24 cellular contexts compared by ENCODE assay signal in the genomic region with DNA sequence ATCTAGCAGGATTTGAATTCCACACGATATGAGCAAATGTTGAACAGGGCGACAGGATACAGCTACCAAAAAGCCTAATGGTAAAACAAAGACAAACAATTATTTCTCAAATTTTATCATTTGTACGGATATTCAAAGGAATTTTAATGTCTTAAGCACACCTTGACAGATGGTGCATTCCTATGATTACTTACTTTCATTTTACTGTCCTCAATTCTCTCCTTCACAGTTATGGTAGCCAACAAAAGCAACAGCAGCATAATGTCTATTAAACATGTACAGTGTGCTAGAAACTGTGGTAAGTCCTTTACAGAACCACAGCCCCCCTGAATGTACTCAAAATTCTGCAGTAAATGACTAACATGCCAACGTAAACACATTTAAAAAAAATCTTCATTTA.
A peak's percentile ranks its signal among the peaks of the same experiment; 100 is the strongest.
DNase-seq lines count a peak whose midpoint lies in the region; ATAC-seq and TF ChIP-seq lines count a peak whose summit lies in the region.
"Had no signal": no experiment of that assay in that cellular context is flagged by ENCODE, and none has a peak within 500 bp of the region (broad histone marks: within the 10 kb centered on the region; RNA-seq: fewer than 3 reads in every experiment).

No MANE protein-coding gene starts in this region.

- H3F3A ChIP-seq in PC-3 (ENCODE audit: low read length, unreplicated experiment): peaks cover 12% of the 10 kb centered on the region

- H3K79me2 ChIP-seq in PC-3 (ENCODE audit: low read length) (no peaks in the 10 kb centered on the region), osteoblast (ENCODE audit: insufficient read depth, low read length) (no peaks in the 10 kb centered on the region)

- no peaks in the 10 kb centered on the region for H3K9me3 Mint-ChIP-seq in CD8-positive, alpha-beta memory T cell
- H3K9me3 Mint-ChIP-seq: CD4-positive, CD25-positive, alpha-beta regulatory T cell had no signal

- TF ChIP-seq CTCF in PC-3 (conservative IDR thresholded peaks at IDR 0.05; ENCODE audit: low read depth, low read length) (no peak), brain microvascular endothelial cell (IDR thresholded peaks at IDR 0.05; ENCODE audit: low read depth, low read length, missing control alignments) (no peak), osteoblast (IDR thresholded peaks at IDR 0.05; ENCODE audit: extremely low read depth, low read depth, low read length) (no peak)

- POLR2A ChIA-PET in CD8-positive, alpha-beta memory T cell (lab: Charles Lee): no interaction called here
- POLR2A ChIA-PET in PC-3 (lab: Charles Lee; ENCODE audit: unreplicated experiment): no interaction called here

- no peaks in the 10 kb centered on the region for H3K27me3 Mint-ChIP-seq in CD8-positive, alpha-beta memory T cell
- H3K27me3 Mint-ChIP-seq: CD4-positive, CD25-positive, alpha-beta regulatory T cell had no signal

- H3K4me3 Mint-ChIP-seq in CD8-positive, alpha-beta memory T cell: no peak overlapping the region
- H3K4me3 Mint-ChIP-seq: CD4-positive, CD25-positive, alpha-beta regulatory T cell had no signal

- DNase-seq in CD8-positive, alpha-beta memory T cell: no peak
- DNase-seq in PC-3 (no peak), brain microvascular endothelial cell (no peak), osteoblast (ENCODE audit: insufficient read length, low spot score, missing footprints) (no peak), HuH-7 (ENCODE audit: low spot score) (no peak), ureter (ENCODE audit: low spot score) (no peak), globus pallidus (ENCODE audit: low spot score) (no peak)
- DNase-seq: CD4-positive, CD25-positive, alpha-beta regulatory T cell; DMS53; GM23248; H7; NCI-H1048; NCI-H1417 treated with DMSO at 0.1 percent for 48 hours; NCI-H187; NCI-H2081 treated with DMSO at 0.1 percent for 48 hours; NCI-H2171; NCI-H345; NCI-H510A treated with DMSO at 0.1 percent for 48 hours; NCI-H748 treated with DMSO at 0.1 percent for 48 hours; T-helper 1 cell had no signal

- no peak overlapping the region for H3K27ac Mint-ChIP-seq in CD8-positive, alpha-beta memory T cell

- H3K36me3 Mint-ChIP-seq in CD8-positive, alpha-beta memory T cell: peaks cover 4 to 10% (median 5%) of the 10 kb centered on the region in 3 donors

- no peaks in the 10 kb centered on the region for H3K27me3 ChIP-seq in CD8-positive, alpha-beta memory T cell (ENCODE audit: insufficient read depth, low read length, poor library complexity, severe bottlenecking)
- no peaks in the 10 kb centered on the region for H3K27me3 ChIP-seq in PC-3 (ENCODE audit: low read length)
- no peaks in the 10 kb centered on the region for H3K27me3 ChIP-seq in brain microvascular endothelial cell (replicated peaks)
- no peaks in the 10 kb centered on the region for H3K27me3 ChIP-seq in osteoblast (ENCODE audit: insufficient read depth, low read length)
- H3K27me3 ChIP-seq: BLaER1 had no signal

- no peaks in the 10 kb centered on the region for H3K9me3 ChIP-seq in CD8-positive, alpha-beta memory T cell (ENCODE audit: low read length)
- no peaks in the 10 kb centered on the region for H3K9me3 ChIP-seq in PC-3 (ENCODE audit: low read length)
- H3K9me3 ChIP-seq in osteoblast (ENCODE audit: low read depth, low read length): no peaks in the 10 kb centered on the region
- H3K9me3 ChIP-seq: BLaER1 had no signal

- H3K4me1 ChIP-seq in CD8-positive, alpha-beta memory T cell (ENCODE audit: insufficient read depth, low read length): no peaks in the 10 kb centered on the region
- peaks cover 52% of the 10 kb centered on the region for H3K4me1 ChIP-seq in PC-3 (ENCODE audit: insufficient read depth, low read length)
- peaks cover 38% of the 10 kb centered on the region for H3K4me1 ChIP-seq in osteoblast (ENCODE audit: insufficient read depth, low read length)

- in situ Hi-C loops in brain microvascular endothelial cell (cut with HindIII; ENCODE audit: low pct_ligation_motif_present, low sequenced_read_pairs): no loop called here

- H4K20me1 ChIP-seq in PC-3 (ENCODE audit: low read length) (no peaks in the 10 kb centered on the region), osteoblast (ENCODE audit: insufficient read depth, low read length) (no peaks in the 10 kb centered on the region)
- H4K20me1 ChIP-seq: BLaER1 had no signal

- H3K4me2 ChIP-seq in PC-3 (ENCODE audit: low read length) (peak overlapping the region; percentile 62), osteoblast (ENCODE audit: insufficient read depth, low read length) (no peak overlapping the region)
- H3K4me2 ChIP-seq: BLaER1, KMS-11 had no signal

- CTCF ChIA-PET in CD8-positive, alpha-beta memory T cell (lab: Charles Lee): no interaction called here
- CTCF ChIA-PET in PC-3 (lab: Charles Lee): no interaction called here

- BruUV-seq in PC-3 (replicated peaks; lab: Mats Ljungman, UMichigan): no TSS peak

- no peak overlapping the region for H3K4me3 ChIP-seq in CD8-positive, alpha-beta memory T cell (ENCODE audit: low read length)
- H3K4me3 ChIP-seq in PC-3 (ENCODE audit: low read length) (no peak overlapping the region), brain microvascular endothelial cell (ENCODE audit: low read depth, low read length) (no peak overlapping the region), osteoblast (ENCODE audit: insufficient read depth, low read length) (no peak overlapping the region)
- H3K4me3 ChIP-seq: BLaER1, GM23248 had no signal

- no peaks in the 10 kb centered on the region for H3K9me2 ChIP-seq in PC-3 (replicated peaks; ENCODE audit: low read length)

- H3K4me1 Mint-ChIP-seq in CD8-positive, alpha-beta memory T cell: no peaks in the 10 kb centered on the region
- H3K4me1 Mint-ChIP-seq: CD4-positive, CD25-positive, alpha-beta regulatory T cell had no signal

- intact Hi-C loops in PC-3 (cut with micrococcal nuclease): loop anchor here (10.0 kb wide), 1 partner anchor 313 kb away; no protein-coding TSS in a partner anchor

- H3K36me3 ChIP-seq in CD8-positive, alpha-beta memory T cell (ENCODE audit: insufficient read depth, low read length): no peaks in the 10 kb centered on the region
- H3K36me3 ChIP-seq in PC-3 (ENCODE audit: low read depth, low read length): no peaks in the 10 kb centered on the region
- H3K36me3 ChIP-seq in brain microvascular endothelial cell (replicated peaks): no peaks in the 10 kb centered on the region
- H3K36me3 ChIP-seq in osteoblast (ENCODE audit: insufficient read depth, low read length): no peaks in the 10 kb centered on the region

- H2AFZ ChIP-seq in PC-3 (ENCODE audit: low read length): no peak overlapping the region
- no peak overlapping the region for H2AFZ ChIP-seq in osteoblast (ENCODE audit: low read length)
- H2AFZ ChIP-seq: GM23248 had no signal

- H3K9ac ChIP-seq in PC-3 (ENCODE audit: low read length): peak overlapping the region; percentile 61
- H3K9ac ChIP-seq: BLaER1, GM23248, KMS-11 had no signal

- peak overlapping the region; percentile 26 for H3K27ac ChIP-seq in CD8-positive, alpha-beta memory T cell (ENCODE audit: low read depth, low read length)
- H3K27ac ChIP-seq in PC-3 (ENCODE audit: low read length): peak overlapping the region; percentile 96
- peak overlapping the region; percentile 81 for H3K27ac ChIP-seq in brain microvascular endothelial cell
- H3K27ac ChIP-seq in osteoblast (ENCODE audit: low read depth, low read length): peak overlapping the region; percentile 94
- H3K27ac ChIP-seq: BLaER1, KMS-11 had no signal

- ATAC-seq in PC-3: no peak
- no peak for ATAC-seq in HG03378 (IDR thresholded peaks at IDR 0.05; ENCODE audit: unreplicated experiment)
- ATAC-seq: Right ventricle myocardium inferior had no signal

Comparison
In these comparisons a context has a peak if more than half of its experiments do, and no peak if none do; other contexts are left out.
1. H3K27ac ChIP-seq: peak in every context shown above with its lines; median percentile 96 in PC-3; 94 in osteoblast; 81 in brain microvascular endothelial cell; 26 in CD8-positive, alpha-beta memory T cell.